Comparison of ENCODE assay signal across 1 cellular context in genomic region chr17:82273327-82274133, GRCh38.
TF ChIP-seq lines count a peak whose summit lies in the region.

TSS of gene CSNK1D (minus strand) at chr17:82273700. CDS start at chr17:82273381, 319 bp downstream.

TF ChIP-seq in HepG2, 621 proteins besides CTCF, POLR2A, EP300 and RAD21 (continued from another document and continues in another):
- TF ChIP-seq, protein P1, sequence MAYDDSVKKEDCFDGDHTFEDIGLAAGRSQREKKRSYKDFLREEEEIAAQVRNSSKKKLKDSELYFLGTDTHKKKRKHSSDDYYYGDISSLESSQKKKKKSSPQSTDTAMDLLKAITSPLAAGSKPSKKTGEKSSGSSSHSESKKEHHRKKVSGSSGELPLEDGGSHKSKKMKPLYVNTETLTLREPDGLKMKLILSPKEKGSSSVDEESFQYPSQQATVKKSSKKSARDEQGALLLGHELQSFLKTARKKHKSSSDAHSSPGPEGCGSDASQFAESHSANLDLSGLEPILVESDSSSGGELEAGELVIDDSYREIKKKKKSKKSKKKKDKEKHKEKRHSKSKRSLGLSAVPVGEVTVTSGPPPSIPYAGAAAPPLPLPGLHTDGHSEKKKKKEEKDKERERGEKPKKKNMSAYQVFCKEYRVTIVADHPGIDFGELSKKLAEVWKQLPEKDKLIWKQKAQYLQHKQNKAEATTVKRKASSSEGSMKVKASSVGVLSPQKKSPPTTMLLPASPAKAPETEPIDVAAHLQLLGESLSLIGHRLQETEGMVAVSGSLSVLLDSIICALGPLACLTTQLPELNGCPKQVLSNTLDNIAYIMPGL (CRISPR knock-in tag; IDR thresholded peaks at IDR 0.05; ENCODE audit: borderline replicate concordance in 1 of 2, low read depth in 1 of 2): peak; percentile 73 to 91; a peak in 3 of 4 replicates
- TF ChIP-seq NR1H2 (CRISPR knock-in tag; IDR thresholded peaks at IDR 0.05; ENCODE audit: borderline replicate concordance, low read depth): peak; percentile 78; the same call in 1 of the 2 replicates
- TF ChIP-seq ZNF207 (IDR thresholded peaks at IDR 0.05; ENCODE audit: borderline replicate concordance): no peak
- TF ChIP-seq SP5 (CRISPR knock-in tag; IDR thresholded peaks at IDR 0.05; ENCODE audit: borderline replicate concordance, low read depth): peak; percentile 73
- peak; percentile 94 for TF ChIP-seq GABPB1 (CRISPR knock-in tag; IDR thresholded peaks at IDR 0.05)
- TF ChIP-seq ATF4 (CRISPR knock-in tag; IDR thresholded peaks at IDR 0.05): peak in 1 of 2 experiments; percentile 64; a peak in 1 of 4 replicates
- TF ChIP-seq HNRNPL (IDR thresholded peaks at IDR 0.05; ENCODE audit: low read depth, low read length): peak; percentile 73; the same call in 1 of the 2 replicates
- TF ChIP-seq SIX4 (CRISPR knock-in tag; IDR thresholded peaks at IDR 0.05): no peak
- peak; percentile 88 for TF ChIP-seq SMAD9 (CRISPR knock-in tag; IDR thresholded peaks at IDR 0.05)
- TF ChIP-seq RFXAP (CRISPR knock-in tag; IDR thresholded peaks at IDR 0.05; ENCODE audit: borderline replicate concordance): peak; percentile 96
- peak; percentile 47 for TF ChIP-seq TEAD3 (CRISPR knock-in tag; optimal IDR thresholded peaks at IDR 0.05; ENCODE audit: borderline replicate concordance)
- TF ChIP-seq NAIF1 (CRISPR knock-in tag; IDR thresholded peaks at IDR 0.05; ENCODE audit: borderline replicate concordance): peak; percentile 87; the same call in 1 of the 2 replicates
- peak; percentile 96 for TF ChIP-seq KAT7 (CRISPR knock-in tag; IDR thresholded peaks at IDR 0.05; ENCODE audit: borderline replicate concordance)
- TF ChIP-seq, protein P2, sequence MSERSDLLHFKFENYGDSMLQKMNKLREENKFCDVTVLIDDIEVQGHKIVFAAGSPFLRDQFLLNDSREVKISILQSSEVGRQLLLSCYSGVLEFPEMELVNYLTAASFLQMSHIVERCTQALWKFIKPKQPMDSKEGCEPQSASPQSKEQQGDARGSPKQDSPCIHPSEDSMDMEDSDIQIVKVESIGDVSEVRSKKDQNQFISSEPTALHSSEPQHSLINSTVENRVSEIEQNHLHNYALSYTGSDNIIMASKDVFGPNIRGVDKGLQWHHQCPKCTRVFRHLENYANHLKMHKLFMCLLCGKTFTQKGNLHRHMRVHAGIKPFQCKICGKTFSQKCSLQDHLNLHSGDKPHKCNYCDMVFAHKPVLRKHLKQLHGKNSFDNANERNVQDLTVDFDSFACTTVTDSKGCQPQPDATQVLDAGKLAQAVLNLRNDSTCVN (CRISPR knock-in tag; IDR thresholded peaks at IDR 0.05; ENCODE audit: borderline replicate concordance): peak; percentile 15; the same call in 1 of the 2 replicates
- peak; percentile 11; the same call in 1 of the 2 replicates for TF ChIP-seq ZMYM3 (CRISPR knock-in tag; IDR thresholded peaks at IDR 0.05)
- TF ChIP-seq ZNF704 (CRISPR knock-in tag; IDR thresholded peaks at IDR 0.05; ENCODE audit: borderline replicate concordance): 0 out of 2 replicates have a peak, but pooled peaks have one; percentile 29
- TF ChIP-seq ZNF629 (CRISPR knock-in tag; conservative IDR thresholded peaks at IDR 0.05): 0 out of 2 replicates have a peak, but pooled peaks have one; percentile 31
- peak; percentile 5; the same call in 1 of the 2 replicates for TF ChIP-seq ZNF576 (CRISPR knock-in tag; IDR thresholded peaks at IDR 0.05)
- TF ChIP-seq ZSCAN25 (CRISPR knock-in tag; IDR thresholded peaks at IDR 0.05): peak; percentile 96
- peak; percentile 80; the same call in 1 of the 2 replicates for TF ChIP-seq ZNF441 (CRISPR knock-in tag; IDR thresholded peaks at IDR 0.05; ENCODE audit: borderline replicate concordance)
- TF ChIP-seq ZNF790 (CRISPR knock-in tag; IDR thresholded peaks at IDR 0.05; ENCODE audit: borderline replicate concordance): peak; percentile 94; the same call in 1 of the 2 replicates
- 0 out of 2 replicates have a peak, but pooled peaks have one; percentile 53 for TF ChIP-seq ZNF468 (CRISPR knock-in tag; IDR thresholded peaks at IDR 0.05)
- TF ChIP-seq, protein P3, sequence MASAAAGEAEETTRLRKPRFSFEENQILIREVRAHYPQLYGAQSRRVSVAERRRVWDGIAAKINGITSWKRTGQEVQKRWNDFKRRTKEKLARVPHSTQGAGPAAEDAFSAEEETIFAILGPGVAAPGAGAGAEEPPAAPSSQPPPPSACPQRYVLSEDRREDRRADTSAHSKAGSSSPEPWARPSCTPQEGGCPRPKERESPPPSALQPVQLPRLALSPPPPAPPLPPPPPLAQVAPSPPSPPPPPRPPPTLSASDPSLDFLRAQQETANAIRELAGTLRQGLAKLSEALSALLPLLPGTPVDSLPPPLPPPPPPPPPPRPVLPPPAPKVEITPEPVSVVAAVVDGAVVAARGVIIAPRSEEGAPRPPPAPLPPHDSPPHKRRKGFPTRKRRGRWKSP (CRISPR knock-in tag; IDR thresholded peaks at IDR 0.05): peak; percentile 90
- peak; percentile 52 for TF ChIP-seq RBM22 (optimal IDR thresholded peaks at IDR 0.05; ENCODE audit: low read length)
- TF ChIP-seq, protein P4, sequence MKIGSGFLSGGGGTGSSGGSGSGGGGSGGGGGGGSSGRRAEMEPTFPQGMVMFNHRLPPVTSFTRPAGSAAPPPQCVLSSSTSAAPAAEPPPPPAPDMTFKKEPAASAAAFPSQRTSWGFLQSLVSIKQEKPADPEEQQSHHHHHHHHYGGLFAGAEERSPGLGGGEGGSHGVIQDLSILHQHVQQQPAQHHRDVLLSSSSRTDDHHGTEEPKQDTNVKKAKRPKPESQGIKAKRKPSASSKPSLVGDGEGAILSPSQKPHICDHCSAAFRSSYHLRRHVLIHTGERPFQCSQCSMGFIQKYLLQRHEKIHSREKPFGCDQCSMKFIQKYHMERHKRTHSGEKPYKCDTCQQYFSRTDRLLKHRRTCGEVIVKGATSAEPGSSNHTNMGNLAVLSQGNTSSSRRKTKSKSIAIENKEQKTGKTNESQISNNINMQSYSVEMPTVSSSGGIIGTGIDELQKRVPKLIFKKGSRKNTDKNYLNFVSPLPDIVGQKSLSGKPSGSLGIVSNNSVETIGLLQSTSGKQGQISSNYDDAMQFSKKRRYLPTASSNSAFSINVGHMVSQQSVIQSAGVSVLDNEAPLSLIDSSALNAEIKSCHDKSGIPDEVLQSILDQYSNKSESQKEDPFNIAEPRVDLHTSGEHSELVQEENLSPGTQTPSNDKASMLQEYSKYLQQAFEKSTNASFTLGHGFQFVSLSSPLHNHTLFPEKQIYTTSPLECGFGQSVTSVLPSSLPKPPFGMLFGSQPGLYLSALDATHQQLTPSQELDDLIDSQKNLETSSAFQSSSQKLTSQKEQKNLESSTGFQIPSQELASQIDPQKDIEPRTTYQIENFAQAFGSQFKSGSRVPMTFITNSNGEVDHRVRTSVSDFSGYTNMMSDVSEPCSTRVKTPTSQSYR (CRISPR knock-in tag; IDR thresholded peaks at IDR 0.05; ENCODE audit: borderline replicate concordance): no peak
- TF ChIP-seq ZNF614 (CRISPR knock-in tag; IDR thresholded peaks at IDR 0.05; ENCODE audit: borderline replicate concordance): peak; percentile 91
- no peak for TF ChIP-seq TCF12 (IDR thresholded peaks at IDR 0.05)
- TF ChIP-seq TCF12 (CRISPR knock-in tag; IDR thresholded peaks at IDR 0.05): peak; percentile 86; the same call in 1 of the 2 replicates
- peak; percentile 89 for TF ChIP-seq REPIN1 (CRISPR knock-in tag; IDR thresholded peaks at IDR 0.05; ENCODE audit: borderline replicate concordance, low read depth)
- TF ChIP-seq ZBED4 (CRISPR knock-in tag; IDR thresholded peaks at IDR 0.05; ENCODE audit: borderline replicate concordance): peak; percentile 91
- TF ChIP-seq, protein P5, sequence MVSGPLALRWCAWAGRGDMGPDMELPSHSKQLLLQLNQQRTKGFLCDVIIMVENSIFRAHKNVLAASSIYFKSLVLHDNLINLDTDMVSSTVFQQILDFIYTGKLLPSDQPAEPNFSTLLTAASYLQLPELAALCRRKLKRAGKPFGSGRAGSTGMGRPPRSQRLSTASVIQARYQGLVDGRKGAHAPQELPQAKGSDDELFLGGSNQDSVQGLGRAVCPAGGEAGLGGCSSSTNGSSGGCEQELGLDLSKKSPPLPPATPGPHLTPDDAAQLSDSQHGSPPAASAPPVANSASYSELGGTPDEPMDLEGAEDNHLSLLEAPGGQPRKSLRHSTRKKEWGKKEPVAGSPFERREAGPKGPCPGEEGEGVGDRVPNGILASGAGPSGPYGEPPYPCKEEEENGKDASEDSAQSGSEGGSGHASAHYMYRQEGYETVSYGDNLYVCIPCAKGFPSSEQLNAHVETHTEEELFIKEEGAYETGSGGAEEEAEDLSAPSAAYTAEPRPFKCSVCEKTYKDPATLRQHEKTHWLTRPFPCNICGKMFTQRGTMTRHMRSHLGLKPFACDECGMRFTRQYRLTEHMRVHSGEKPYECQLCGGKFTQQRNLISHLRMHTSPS (CRISPR knock-in tag; IDR thresholded peaks at IDR 0.05; ENCODE audit: low read depth): peak; percentile 54; the same call in 1 of the 2 replicates
- TF ChIP-seq PRDM4 (CRISPR knock-in tag; IDR thresholded peaks at IDR 0.05; ENCODE audit: borderline replicate concordance): no peak
- peak; percentile 87; the same call in 1 of the 2 replicates for TF ChIP-seq ZNF354B (CRISPR knock-in tag; IDR thresholded peaks at IDR 0.05)
- TF ChIP-seq GZF1 (CRISPR knock-in tag; IDR thresholded peaks at IDR 0.05): peak; percentile 85
- no peak for TF ChIP-seq BATF2 (CRISPR knock-in tag; IDR thresholded peaks at IDR 0.05)
- peak; percentile 79; the same call in 1 of the 2 replicates for TF ChIP-seq AKAP8 (CRISPR knock-in tag; IDR thresholded peaks at IDR 0.05)
- no peak for TF ChIP-seq HMG20A (CRISPR knock-in tag; IDR thresholded peaks at IDR 0.05; ENCODE audit: borderline replicate concordance)
